Comparison of ENCODE assay signal across 8 cellular contexts in genomic region chr1:24541711-24542346, GRCh38. TPM values are rescaled to one million over a fixed set of nuclear protein-coding genes. Genes with fewer than 3 reads are reported as not detected.
A peak's percentile ranks its signal among the peaks of the same experiment; 100 is the strongest.
DNase-seq lines count a peak whose midpoint lies in the region; ATAC-seq and TF ChIP-seq lines count a peak whose summit lies in the region.

No MANE protein-coding gene starts in this region.

- no peaks in the 10 kb centered on the region for H3K4me1 ChIP-seq in HEK293 (ENCODE audit: control insufficient read depth, insufficient read depth, low read length)

- H3K27ac ChIP-seq in AG04450 (ENCODE audit: low read depth, low read length) = no peak overlapping the region
- no peak overlapping the region for H3K27ac ChIP-seq in HEK293 (ENCODE audit: extremely low read depth, low read depth, low read length)

- CTCF ChIA-PET in AG04450 (lab: Charles Lee) = interaction anchor here (0.5 to 4.8 kb wide), 8 partner anchors 15 to 343 kb away, joined by 3 to 20 read pairs (median 4); no protein-coding TSS in a partner anchor
- CTCF ChIA-PET in HEK293 (lab: Yijun Ruan, JAX) = interaction anchor here (0.5 to 4.3 kb wide), 40 partner anchors 10 to 1298 kb away, joined by 3 to 73 read pairs (median 4); partner anchors contain the start of genes NCMAP, NIPAL3 and STPG1

- H3K9me3 ChIP-seq in AG04450 (ENCODE audit: control insufficient read depth, insufficient read depth, low read length) = no peaks in the 10 kb centered on the region
- no peaks in the 10 kb centered on the region for H3K9me3 ChIP-seq in HEK293 (ENCODE audit: control insufficient read depth, insufficient read depth, low read depth, low read length)

- no peak for ATAC-seq in omental fat pad (ENCODE audit: low FRiP score)
- no peak for ATAC-seq in HG02840 (IDR thresholded peaks at IDR 0.05; ENCODE audit: low FRiP score, unreplicated experiment)

- H3K27me3 ChIP-seq in AG04450 (ENCODE audit: control insufficient read depth, insufficient read depth, low read length) (peaks cover 4% of the 10 kb centered on the region), kidney epithelial cell (ENCODE audit: control insufficient read depth, insufficient read depth, low read length) (no peaks in the 10 kb centered on the region)

- no peak for DNase-seq in AG04450 (ENCODE audit: low read depth, low spot score)
- DNase-seq in activated T-cell treated with anti-CD3 and anti-CD28 coated beads, Interleukin-2, amount 50 U/mL, for 48 hours = peak; percentile 48 to 49
- DNase-seq in kidney epithelial cell (ENCODE audit: low read depth) = no peak
- DNase-seq in omental fat pad (ENCODE audit: low spot score) = no peak
- DNase-seq in HuH-7 (ENCODE audit: low spot score) = no peak
- no peak for DNase-seq in occipital lobe (lab: John Stamatoyannopoulos, UW)

- peak; percentile 56 for TF ChIP-seq CTCF in AG04450 (IDR thresholded peaks at IDR 0.05; ENCODE audit: low read depth, low read length)
- peak; percentile 54 for TF ChIP-seq CTCF in HEK293 (tag by site-specific recombination; IDR thresholded peaks at IDR 0.05)
- peak; percentile 88 for TF ChIP-seq CTCF in kidney epithelial cell (IDR thresholded peaks at IDR 0.05; ENCODE audit: insufficient read depth, low read length, poor library complexity, severe bottlenecking)
- no peak for TF ChIP-seq CTCF in omental fat pad (IDR thresholded peaks at IDR 0.05)

- H3K4me3 ChIP-seq in AG04450 (ENCODE audit: low read depth, low read length) (no peak overlapping the region), HEK293 (ENCODE audit: low read depth, low read length) (no peak overlapping the region), kidney epithelial cell (ENCODE audit: low read depth, low read length) (no peak overlapping the region)

- H3K36me3 ChIP-seq in HEK293 (ENCODE audit: control insufficient read depth in 2 of 2, insufficient read depth in 1 of 2, low read length in 2 of 2) (no peaks in the 10 kb centered on the region), kidney epithelial cell (ENCODE audit: control insufficient read depth, insufficient read depth, low read length) (no peaks in the 10 kb centered on the region)

- POLR2A ChIA-PET in AG04450 (lab: Yijun Ruan, JAX) (interaction anchor here (1.0 kb wide), 1 partner anchor 45 kb away, joined by 4 read pairs; no protein-coding TSS in a partner anchor), HEK293 (lab: Yijun Ruan, JAX) (interaction anchor here (1.4 kb wide), 1 partner anchor 45 kb away, joined by 3 read pairs; no protein-coding TSS in a partner anchor)

TF ChIP-seq in HEK293, 187 proteins besides CTCF, POLR2A, EP300 and RAD21:
- no peak for TF ChIP-seq ZNF2 (tag by site-specific recombination; IDR thresholded peaks at IDR 0.05)
- peak; percentile 37 for TF ChIP-seq ZNF654 (tag by site-specific recombination; IDR thresholded peaks at IDR 0.05; ENCODE audit: low read depth)
- no peak for TF ChIP-seq ZNF518A (tag by site-specific recombination; conservative IDR thresholded peaks at IDR 0.05; ENCODE audit: low read depth)
- 0 out of 2 replicates have a peak, but pooled peaks have one; percentile 1 for TF ChIP-seq KLF9 (tag by site-specific recombination; IDR thresholded peaks at IDR 0.05; ENCODE audit: low read depth)

RNA-seq across cellular contexts. Expression of gene NCMAP, which starts 14.1 kb away (rescaled TPM):
- not detected in 2 replicates for polyA plus RNA-seq in AG04450 (2011; rRNA removed)
- polyA minus RNA-seq in AG04450 (2011; rRNA and poly(A)+ RNA removed) = not detected in 2 replicates
- total RNA-seq in kidney epithelial cell (1.2 and 1.5 TPM in 2 replicates), omental fat pad (under 1 TPM in 1 of 4 donors, not detected in 3; 0.16 TPM), occipital lobe (under 0.01 TPM)

RNA-seq across cellular contexts. Expression of gene RCAN3, which starts 39.2 kb away (rescaled TPM):
- polyA plus RNA-seq in AG04450 (2011; rRNA removed) = 3.3 and 4.5 TPM in 2 replicates
- polyA minus RNA-seq in AG04450 (2011; rRNA and poly(A)+ RNA removed) = 3.4 and 3.6 TPM in 2 replicates
- total RNA-seq in kidney epithelial cell (20.3 and 24.4 TPM in 2 replicates), omental fat pad (10 to 100 TPM in 1 of 4 donors, 1 to 10 TPM in 3; 2.9 to 10.1 (median 4.1) TPM), occipital lobe (10.6 TPM)

Comparison
In these comparisons a context has a peak if more than half of its experiments do, and no peak if none do; other contexts are left out.
1. DNase-seq: peak in activated T-cell treated with anti-CD3 and anti-CD28 coated beads, Interleukin-2, amount 50 U/mL, for 48 hours (2 of 2); none in AG04450 (single experiment), kidney epithelial cell (single experiment), omental fat pad (single experiment), HuH-7 (single experiment) and occipital lobe (single experiment).
2. CTCF ChIP-seq: peak in AG04450 (single experiment), HEK293 (single experiment) and kidney epithelial cell (single experiment); none in omental fat pad (0 of 3).